In the genomic region with DNA sequence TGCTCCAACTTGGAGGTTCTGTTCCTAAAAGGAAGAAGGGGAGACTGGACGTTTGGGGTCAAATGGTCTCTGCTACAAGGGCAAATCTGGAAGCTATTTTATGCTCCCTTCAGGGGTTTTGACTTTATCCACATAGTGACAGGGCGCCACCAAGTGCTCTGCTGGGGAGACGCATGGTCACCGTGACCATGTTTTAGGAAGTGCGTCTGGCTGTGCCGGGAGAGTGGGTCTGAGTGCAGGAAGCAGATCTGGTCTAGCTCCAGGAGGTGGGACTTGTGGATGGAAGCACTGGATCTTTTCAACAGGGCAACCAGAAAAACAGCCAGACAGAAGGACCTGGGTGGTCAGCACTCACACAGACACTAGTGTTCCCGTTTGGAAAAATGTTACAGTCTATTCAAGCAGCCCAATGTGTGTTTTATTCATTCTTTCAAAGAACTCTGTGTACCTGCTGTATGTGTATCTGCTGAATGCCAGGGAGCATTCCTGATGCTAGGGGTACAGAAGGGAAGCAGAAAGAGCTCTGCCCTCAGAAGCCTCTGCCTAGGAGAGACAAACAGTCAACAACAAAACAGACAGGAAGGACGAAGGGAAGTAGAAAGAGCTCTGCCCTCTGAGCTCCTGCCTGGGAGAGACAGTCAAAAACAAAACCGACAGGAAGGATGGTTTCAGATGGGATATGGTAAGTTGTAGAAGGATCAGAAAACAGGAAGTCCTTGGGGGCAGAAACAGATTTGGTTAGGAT, we compare ENCODE assay signal across 8 cellular contexts. TPM values are rescaled to one million over a fixed set of nuclear protein-coding genes. Genes with fewer than 3 reads are reported as not detected.
A peak's percentile ranks its signal among the peaks of the same experiment; 100 is the strongest.
DNase-seq lines count a peak whose midpoint lies in the region; ATAC-seq and TF ChIP-seq lines count a peak whose summit lies in the region.

No MANE protein-coding gene starts in this region.

- H3K36me3 Mint-ChIP-seq in activated CD4-positive, alpha-beta T cell treated with anti-CD3 and anti-CD28 coated beads for 36 hours (ENCODE audit: low read depth) = no peaks in the 10 kb centered on the region

- POLR2A ChIA-PET in activated CD4-positive, alpha-beta T cell treated with anti-CD3 and anti-CD28 coated beads for 36 hours (lab: Charles Lee) = no interaction called here

- no peak overlapping the region for H3K27ac Mint-ChIP-seq in activated CD4-positive, alpha-beta T cell treated with anti-CD3 and anti-CD28 coated beads for 36 hours

- CTCF ChIA-PET in activated CD4-positive, alpha-beta T cell treated with anti-CD3 and anti-CD28 coated beads for 36 hours (lab: Charles Lee) = interaction anchor here (0.5 to 6.3 kb wide), 20 partner anchors 13 to 340 kb away, joined by 3 to 144 read pairs (median 4); a partner anchor contains a TSS

- ATAC-seq in HG02884 (IDR thresholded peaks at IDR 0.05; ENCODE audit: unreplicated experiment) = peak; percentile 96
- peak; percentile 97 for ATAC-seq in activated CD4-positive, alpha-beta T cell treated with anti-CD3 and anti-CD28 coated beads for 36 hours

- 9 to 11% methylated on average over 9 of the region's 9 CpGs for WGBS in lower leg skin, 2 donors

- no peak overlapping the region for H3K4me3 ChIP-seq in lower leg skin (ENCODE audit: low read depth, poor library complexity, severe bottlenecking)

- no peak overlapping the region for H3K4me3 Mint-ChIP-seq in activated CD4-positive, alpha-beta T cell treated with anti-CD3 and anti-CD28 coated beads for 36 hours

- no peaks in the 10 kb centered on the region for H3K27me3 Mint-ChIP-seq in activated CD4-positive, alpha-beta T cell treated with anti-CD3 and anti-CD28 coated beads for 36 hours

- peak in 1 of 3 donors; percentile 63 for TF ChIP-seq CTCF in lower leg skin (IDR thresholded peaks at IDR 0.05)

- peak; percentile 26 for DNase-seq in NCI-H1436 (lab: John Stamatoyannopoulos, UW)
- no peak for DNase-seq in NCI-H1436 treated with DMSO at 0.1 percent for 48 hours (lab: John Stamatoyannopoulos, UW)
- peak; percentile 43 for DNase-seq in NCI-H226
- peak; percentile 75 for DNase-seq in activated CD4-positive, alpha-beta T cell treated with anti-CD3 and anti-CD28 coated beads for 36 hours
- DNase-seq in dermis microvascular lymphatic vessel endothelial cell (ENCODE audit: low read depth in 2 of 2) = peak; percentile 84 to 88
- peak; percentile 70 to 94 for DNase-seq in lower leg skin (ENCODE audit: low spot score in 2 of 2)
- DNase-seq in stimulated activated CD4-positive, alpha-beta T cell treated with anti-CD3 and anti-CD28 coated beads, TNF-alpha, amount 100 ng/mL, for 24 hours (ENCODE audit: low read depth in 3 of 3) = peak in 2 of 3 experiments; percentile 35 to 51

- intact Hi-C loops in activated CD4-positive, alpha-beta T cell treated with anti-CD3 and anti-CD28 coated beads for 36 hours (cut with DNase I, micrococcal nuclease) = loop anchor here (1.0 to 10.0 kb wide), 6 partner anchors 43 to 341 kb away; no protein-coding TSS in a partner anchor
- intact Hi-C loops in lower leg skin (cut with DNase I; ENCODE audit: low total_unique reads) = loop anchor here (5.0 kb wide), 1 partner anchor 58 kb away; no protein-coding TSS in a partner anchor

- H3K4me1 Mint-ChIP-seq in activated CD4-positive, alpha-beta T cell treated with anti-CD3 and anti-CD28 coated beads for 36 hours = peaks cover 7% of the 10 kb centered on the region

- H3K9me3 Mint-ChIP-seq in activated CD4-positive, alpha-beta T cell treated with anti-CD3 and anti-CD28 coated beads for 36 hours (ENCODE audit: low read depth) = no peaks in the 10 kb centered on the region

- no peak for TF ChIP-seq POLR2A in lower leg skin (IDR thresholded peaks at IDR 0.05)

RNA-seq across cellular contexts. Expression of a gene that starts 14.3 kb away (rescaled TPM):
- 10 to 100 TPM; 20.8 to 23.5 TPM for total RNA-seq in activated CD4-positive, alpha-beta T cell treated with anti-CD3 and anti-CD28 coated beads for 36 hours
- total RNA-seq in dermis microvascular lymphatic vessel endothelial cell = 8.6 and 14.8 TPM in 2 replicates
- total RNA-seq in lower leg skin = 100 to 1,000 TPM; 227 to 572 (median 354) TPM

Comparison
In these comparisons a context has a peak if more than half of its experiments do, and no peak if none do; other contexts are left out.
1. RNA of a gene that starts 14.3 kb away (total RNA-seq): 227 to 572 TPM in lower leg skin; 20.8 to 23.5 TPM in activated CD4-positive, alpha-beta T cell treated with anti-CD3 and anti-CD28 coated beads for 36 hours and 8.6 to 14.8 TPM in dermis microvascular lymphatic vessel endothelial cell; every median in the first group is over 4 times any median in the second.